Comparison of ENCODE assay signal across 9 cellular contexts in the genomic region with DNA sequence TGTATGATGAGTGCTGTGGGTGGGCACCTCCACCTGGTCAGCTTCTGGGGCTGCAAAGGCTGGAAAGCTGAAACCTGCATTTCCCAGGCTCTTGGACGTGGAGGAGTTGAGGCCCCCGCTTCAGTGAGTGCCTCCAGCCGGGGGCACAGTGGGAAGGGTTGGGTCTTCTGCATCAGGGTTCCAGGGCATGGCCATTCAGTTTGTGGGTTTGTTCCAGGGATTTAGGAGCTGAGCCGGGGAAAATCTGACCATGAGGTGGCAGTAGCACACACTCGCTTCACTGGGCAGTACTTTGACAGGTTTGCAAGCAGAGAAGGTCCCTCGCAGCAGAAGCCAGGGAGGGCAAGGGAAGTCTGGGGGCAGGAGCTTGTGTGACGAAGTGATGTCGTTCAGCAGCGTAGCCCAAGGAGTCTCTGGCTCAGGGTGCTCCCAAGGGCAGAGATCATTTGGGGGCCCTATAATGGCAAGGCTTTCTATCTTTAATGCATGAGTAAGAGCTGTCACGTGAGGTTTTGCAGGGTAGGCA.
DNase-seq lines count a peak whose midpoint lies in the region; ATAC-seq and TF ChIP-seq lines count a peak whose summit lies in the region.
"Had no signal": no experiment of that assay in that cellular context is flagged by ENCODE, and none has a peak within 500 bp of the region (broad histone marks: within the 10 kb centered on the region; RNA-seq: fewer than 3 reads in every experiment).

No MANE protein-coding gene starts in this region.

- TF ChIP-seq CTCF in HFF-Myc (IDR thresholded peaks at IDR 0.05; ENCODE audit: low read depth, low read length, missing control alignments) (peak; percentile 61), RWPE1 (conservative IDR thresholded peaks at IDR 0.05; ENCODE audit: low read depth) (no peak; the same call in 1 of the 2 replicates), natural killer cell (IDR thresholded peaks at IDR 0.05) (no peak), prostate gland (IDR thresholded peaks at IDR 0.05) (peak in 1 of 4 experiments; percentile 28)

- H3K27me3 Mint-ChIP-seq in natural killer cell (ENCODE audit: low read depth in 2 of 2), result peaks cover 7 to 8% of the 10 kb centered on the region in 2 donors
- H3K27me3 Mint-ChIP-seq in stimulated activated memory B cell treated with anti-CD40 and anti-IgM and Interleukin-4, amounts not matched to agents 10 μg/mL and 1 μg/mL and 100 μg/mL, for 72 hours, result peaks cover 23% of the 10 kb centered on the region

- H3K36me3 ChIP-seq in prostate gland, result no peaks in the 10 kb centered on the region

- no peaks in the 10 kb centered on the region for H3K4me1 Mint-ChIP-seq in natural killer cell
- H3K4me1 Mint-ChIP-seq in stimulated activated memory B cell treated with anti-CD40 and anti-IgM and Interleukin-4, amounts not matched to agents 10 μg/mL and 1 μg/mL and 100 μg/mL, for 72 hours, result peaks cover 15% of the 10 kb centered on the region

- DNase-seq in CMK (ENCODE audit: low read depth) (peak; percentile 4), HFF-Myc (ENCODE audit: extremely low read depth, low read depth) (peak; percentile 39), RWPE1 (ENCODE audit: low spot score) (peak; percentile 76), iPS DF 4.7 (ENCODE audit: extremely low read depth, low spot score) (peak; percentile 64), natural killer cell (no peak), prostate gland (ENCODE audit: low spot score) (no peak)

- H3K4me1 ChIP-seq in prostate gland (replicated peaks), result no peaks in the 10 kb centered on the region

- intact Hi-C loops in natural killer cell (cut with micrococcal nuclease) (no loop called here), prostate gland (cut with DNase I) (loop anchor here (5.0 kb wide), 2 partner anchors 62 to 73 kb away; no protein-coding TSS in a partner anchor)

- ATAC-seq in GM21576 (IDR thresholded peaks at IDR 0.05; ENCODE audit: unreplicated experiment) (no peak), natural killer cell (no peak)
- ATAC-seq in stimulated activated memory B cell treated with anti-CD40 and anti-IgM and Interleukin-4, amounts not matched to agents 10 μg/mL and 1 μg/mL and 100 μg/mL, for 72 hours, result no peak

- peak overlapping the region; percentile 52 for H3K27ac ChIP-seq in RWPE1
- no peak overlapping the region for H3K27ac ChIP-seq in prostate gland

- CTCF ChIA-PET in RWPE1 (lab: Yijun Ruan, JAX), result interaction anchor here (0.6 to 1.4 kb wide), 8 partner anchors 19 to 516 kb away, joined by 3 to 9 read pairs (median 3); no protein-coding TSS in a partner anchor

- 86% methylated on average over 10 of the region's 10 CpGs for WGBS in prostate gland

- H3K27me3 ChIP-seq in prostate gland (replicated peaks; ENCODE audit: insufficient read depth), result no peaks in the 10 kb centered on the region

- no peak overlapping the region for H3K27ac Mint-ChIP-seq in natural killer cell
- no peak overlapping the region for H3K27ac Mint-ChIP-seq in stimulated activated memory B cell treated with anti-CD40 and anti-IgM and Interleukin-4, amounts not matched to agents 10 μg/mL and 1 μg/mL and 100 μg/mL, for 72 hours
- H3K27ac Mint-ChIP-seq: IgD-negative memory B cell had no signal

- POLR2A ChIA-PET in RWPE1 (lab: Yijun Ruan, JAX; ENCODE audit: low non-redundant PET), result no interaction called here

- H3K4me3 ChIP-seq in HFF-Myc (replicated peaks; ENCODE audit: low read depth, low read length), result no peak overlapping the region
- H3K4me3 ChIP-seq in prostate gland, result no peak overlapping the region

- H3K9me3 ChIP-seq in prostate gland, result no peaks in the 10 kb centered on the region

- no peaks in the 10 kb centered on the region for H3K9me3 Mint-ChIP-seq in natural killer cell
- H3K9me3 Mint-ChIP-seq in stimulated activated memory B cell treated with anti-CD40 and anti-IgM and Interleukin-4, amounts not matched to agents 10 μg/mL and 1 μg/mL and 100 μg/mL, for 72 hours, result no peaks in the 10 kb centered on the region
- H3K9me3 Mint-ChIP-seq: IgD-negative memory B cell had no signal

- H3K4me3 Mint-ChIP-seq in natural killer cell, result no peak overlapping the region
- no peak overlapping the region for H3K4me3 Mint-ChIP-seq in stimulated activated memory B cell treated with anti-CD40 and anti-IgM and Interleukin-4, amounts not matched to agents 10 μg/mL and 1 μg/mL and 100 μg/mL, for 72 hours
- H3K4me3 Mint-ChIP-seq: IgD-negative memory B cell had no signal

- H3K36me3 Mint-ChIP-seq in natural killer cell, result no peaks in the 10 kb centered on the region
- H3K36me3 Mint-ChIP-seq in stimulated activated memory B cell treated with anti-CD40 and anti-IgM and Interleukin-4, amounts not matched to agents 10 μg/mL and 1 μg/mL and 100 μg/mL, for 72 hours, result no peaks in the 10 kb centered on the region

- TF ChIP-seq POLR2A in prostate gland (IDR thresholded peaks at IDR 0.05), result no peak

Comparison
In these comparisons a context has a peak if more than half of its experiments do, and no peak if none do; other contexts are left out.
1. DNase-seq: peak in CMK (single experiment), HFF-Myc (single experiment), RWPE1 (single experiment) and iPS DF 4.7 (single experiment); none in natural killer cell (single experiment) and prostate gland (single experiment).